Comparison of ENCODE assay signal across 35 cellular contexts in genomic region chr14:57150449-57150848, GRCh38.
A peak's percentile ranks its signal among the peaks of the same experiment; 100 is the strongest.
DNase-seq lines count a peak whose midpoint lies in the region; ATAC-seq, FAIRE-seq and TF ChIP-seq lines count a peak whose summit lies in the region.
"Had no signal": no experiment of that assay in that cellular context is flagged by ENCODE, and none has a peak within 500 bp of the region (broad histone marks: within the 10 kb centered on the region; RNA-seq: fewer than 3 reads in every experiment).

No MANE protein-coding gene starts in this region.

- no peak for TF ChIP-seq RAD21 in K562 (CRISPR knock-in tag; conservative IDR thresholded peaks at IDR 0.05 in 1 of 2, IDR thresholded peaks at IDR 0.05 in 1 of 2)

- H3K9me3 ChIP-seq in PC-9 (ENCODE audit: insufficient read depth, low read depth): no peaks in the 10 kb centered on the region
- no peaks in the 10 kb centered on the region for H3K9me3 ChIP-seq in K562 (replicated peaks; ENCODE audit: control insufficient read depth, insufficient read depth, low read depth, low read length)
- no peaks in the 10 kb centered on the region for H3K9me3 ChIP-seq in prostate gland
- H3K9me3 ChIP-seq: A549; BE2C; BLaER1; BLaER1 treated with 17β-estradiol and CSF1 and Interleukin-3, amounts not matched to agents 10 nM and 100 nM; Caco-2 had no signal

- ATAC-seq in K562 (no peak), GM21528 (IDR thresholded peaks at IDR 0.05; ENCODE audit: low FRiP score, unreplicated experiment) (no peak)
- ATAC-seq: A549; CD8-positive, alpha-beta T cell had no signal

- TF ChIP-seq POLR2A in K562 (conservative IDR thresholded peaks at IDR 0.05) (no peak), prostate gland (IDR thresholded peaks at IDR 0.05) (no peak)

- TF ChIP-seq EP300 in K562 (IDR thresholded peaks at IDR 0.05; ENCODE audit: low read length): no peak

- no peaks in the 10 kb centered on the region for H3K36me3 ChIP-seq in PC-9 (ENCODE audit: low read depth)
- no peaks in the 10 kb centered on the region for H3K36me3 ChIP-seq in K562 (ENCODE audit: control insufficient read depth, insufficient read depth, low read length)
- H3K36me3 ChIP-seq in prostate gland: no peaks in the 10 kb centered on the region
- H3K36me3 ChIP-seq: BE2C; BLaER1; BLaER1 treated with 17β-estradiol and CSF1 and Interleukin-3, amounts not matched to agents 10 nM and 100 nM had no signal

- TF ChIP-seq CTCF in PC-9 (conservative IDR thresholded peaks at IDR 0.05) (no peak), K562 (IDR thresholded peaks at IDR 0.05 in 2 of 3, conservative IDR thresholded peaks at IDR 0.05 in 1 of 3; ENCODE audit: insufficient read depth in 2 of 3, low read depth in 1 of 3, low read length in 3 of 3) (no peak), prostate gland (IDR thresholded peaks at IDR 0.05) (no peak)

- H3K4me2 ChIP-seq in PC-9: no peak overlapping the region
- no peak overlapping the region for H3K4me2 ChIP-seq in K562 (ENCODE audit: insufficient read depth, low read length)
- H3K4me2 ChIP-seq: A549; BLaER1; BLaER1 treated with 17β-estradiol and CSF1 and Interleukin-3, amounts not matched to agents 10 nM and 100 nM had no signal

- FAIRE-seq in HTR-8/SVneo (lab: Jason Lieb, UNC) (peak; percentile 54), K562 (lab: Jason Lieb, UNC) (no peak)
- FAIRE-seq: A204.1, A549, D721Med had no signal

- CTCF ChIA-PET in HEK293T (lab: Yijun Ruan, JAX) (no interaction called here), PC-9 (lab: Charles Lee) (no interaction called here), K562 (lab: Yijun Ruan, JAX; ENCODE audit: low intra/inter-chr PET ratio) (no interaction called here)

- H3K27ac ChIP-seq in PC-9 (no peak overlapping the region), K562 (ENCODE audit: extremely low read depth, low read depth, low read length) (no peak overlapping the region), prostate gland (no peak overlapping the region)
- H3K27ac ChIP-seq: 22Rv1; A549; BLaER1; BLaER1 treated with 17β-estradiol and CSF1 and Interleukin-3, amounts not matched to agents 10 nM and 100 nM; C4-2B had no signal

- H3F3A ChIP-seq in PC-9 (ENCODE audit: insufficient read depth, low read depth): no peaks in the 10 kb centered on the region

- H4K20me1 ChIP-seq in PC-9 (ENCODE audit: insufficient read depth) (no peaks in the 10 kb centered on the region), K562 (replicated peaks; ENCODE audit: control insufficient read depth, insufficient read depth, low read length) (no peaks in the 10 kb centered on the region)
- H4K20me1 ChIP-seq: BLaER1; BLaER1 treated with 17β-estradiol and CSF1 and Interleukin-3, amounts not matched to agents 10 nM and 100 nM had no signal

- H3K4me3 ChIP-seq in PC-9: no peak overlapping the region
- no peak overlapping the region for H3K4me3 ChIP-seq in K562
- H3K4me3 ChIP-seq in prostate gland: no peak overlapping the region
- H3K4me3 ChIP-seq: A549; BLaER1; BLaER1 treated with 17β-estradiol and CSF1 and Interleukin-3, amounts not matched to agents 10 nM and 100 nM had no signal

- H3K27me3 ChIP-seq in PC-9 (ENCODE audit: insufficient read depth, low read depth) (no peaks in the 10 kb centered on the region), K562 (ENCODE audit: control insufficient read depth in 2 of 2, insufficient read depth in 2 of 2, low read length in 2 of 2) (no peaks in the 10 kb centered on the region; a peak in 2 of 5 replicates), prostate gland (replicated peaks; ENCODE audit: insufficient read depth) (no peaks in the 10 kb centered on the region)
- H3K27me3 ChIP-seq: BLaER1; BLaER1 treated with 17β-estradiol and CSF1 and Interleukin-3, amounts not matched to agents 10 nM and 100 nM had no signal

- BruUV-seq in PC-9 (replicated peaks; lab: Mats Ljungman, UMichigan) (no TSS peak), K562 (replicated peaks; lab: Mats Ljungman, UMichigan) (no TSS peak)

- DNase-seq in HEK293T (ENCODE audit: extremely low spot score) (no peak), HTR-8/SVneo (ENCODE audit: insufficient read length, low spot score) (no peak), PC-9 (no peak), K562 (ENCODE audit: extremely low read depth in 1 of 4, low spot score in 3 of 4) (no peak), prostate gland (ENCODE audit: low spot score) (no peak), NCI-H446 treated with DMSO at 0.1 percent for 48 hours (lab: John Stamatoyannopoulos, UW) (no peak)
- no peak for DNase-seq in stimulated activated CD4-positive, alpha-beta T cell treated with anti-CD3 and anti-CD28 coated beads, Interleukin-2, amount 100 ng/mL, for 24 hours
- DNase-seq: 8988T; ACHN; AML-193; BE2C; C1 segment of cervical spinal cord; Caco-2; Calu3; CD4-positive, alpha-beta memory T cell; CD4-positive, alpha-beta T cell; CD4-positive, CD25-positive, alpha-beta regulatory T cell; CD8-positive, alpha-beta memory T cell; CD8-positive, alpha-beta T cell; COR-L47; DMS 273 treated with DMSO at 0.1 percent for 48 hours; DMS153; DMS53; DMS79; DMS79 treated with DMSO at 0.1 percent for 48 hours; DND-41; EL had no signal

- 7% methylated on average over 4 of the region's 5 CpGs for WGBS in K562 (ENCODE audit: insufficient coverage, low coverage, missing lambda C conversion rate)
- WGBS in prostate gland: 96% methylated on average over 5 of the region's 5 CpGs

- H3K79me2 ChIP-seq in PC-9 (ENCODE audit: low read depth) (no peaks in the 10 kb centered on the region), K562 (ENCODE audit: control insufficient read depth, insufficient read depth, low read length) (no peaks in the 10 kb centered on the region)

- POLR2A ChIA-PET in HEK293T (lab: Yijun Ruan, JAX): no interaction called here
- POLR2A ChIA-PET in PC-9 (lab: Charles Lee; ENCODE audit: unreplicated experiment): no interaction called here
- POLR2A ChIA-PET in K562 (lab: Yijun Ruan, JAX): interaction anchor here (0.8 kb wide), 1 partner anchor 8 kb away, joined by 4 read pairs; no protein-coding TSS in a partner anchor

- in situ Hi-C loops in K562 (cut with MboI): no loop called here

- intact Hi-C loops in PC-9 (cut with micrococcal nuclease; ENCODE audit: unreplicated experiment): no loop called here
- intact Hi-C loops in K562 (cut with micrococcal nuclease): no loop called here
- intact Hi-C loops in prostate gland (cut with DNase I): no loop called here

- no peak overlapping the region for H3K9ac ChIP-seq in K562 (ENCODE audit: insufficient read depth in 1 of 2, low read depth in 2 of 2, low read length in 2 of 2)
- H3K9ac ChIP-seq: BLaER1; BLaER1 treated with 17β-estradiol and CSF1 and Interleukin-3, amounts not matched to agents 10 nM and 100 nM had no signal

- H2AFZ ChIP-seq in PC-9 (0 out of 2 replicates have a peak overlapping the region, but pooled peaks have one; percentile 8), K562 (ENCODE audit: low read depth, low read length) (no peak overlapping the region)

- no peaks in the 10 kb centered on the region for H3K9me1 ChIP-seq in K562 (ENCODE audit: control insufficient read depth, insufficient read depth, low read length)

- H3K4me1 ChIP-seq in PC-9 (replicated peaks; ENCODE audit: insufficient read depth) (peaks cover 5% of the 10 kb centered on the region; the same call in 1 of the 2 replicates), K562 (replicated peaks in 1 of 2; ENCODE audit: control insufficient read depth in 2 of 2, insufficient read depth in 2 of 2, low read length in 2 of 2) (no peaks in the 10 kb centered on the region), prostate gland (replicated peaks) (no peaks in the 10 kb centered on the region)
- H3K4me1 ChIP-seq: A549; BE2C; BLaER1; BLaER1 treated with 17β-estradiol and CSF1 and Interleukin-3, amounts not matched to agents 10 nM and 100 nM; Caco-2 had no signal

- H3K9me2 ChIP-seq in PC-9 (ENCODE audit: insufficient read depth): no peaks in the 10 kb centered on the region

TF ChIP-seq in HEK293T, 16 proteins besides CTCF, POLR2A, EP300 and RAD21:
- TF ChIP-seq BHLHE40 (IDR thresholded peaks at IDR 0.05; ENCODE audit: borderline replicate concordance) (no peak), PKNOX1 (IDR thresholded peaks at IDR 0.05) (peak; percentile 60)

TF ChIP-seq in K562, 482 proteins besides CTCF, POLR2A, EP300 and RAD21:
- TF ChIP-seq PKNOX1 (IDR thresholded peaks at IDR 0.05) (peak; percentile 77), GABPB2 (CRISPR knock-in tag; conservative IDR thresholded peaks at IDR 0.05) (no peak)
